ENCODE assay signal across 1 cellular context in the genomic region with DNA sequence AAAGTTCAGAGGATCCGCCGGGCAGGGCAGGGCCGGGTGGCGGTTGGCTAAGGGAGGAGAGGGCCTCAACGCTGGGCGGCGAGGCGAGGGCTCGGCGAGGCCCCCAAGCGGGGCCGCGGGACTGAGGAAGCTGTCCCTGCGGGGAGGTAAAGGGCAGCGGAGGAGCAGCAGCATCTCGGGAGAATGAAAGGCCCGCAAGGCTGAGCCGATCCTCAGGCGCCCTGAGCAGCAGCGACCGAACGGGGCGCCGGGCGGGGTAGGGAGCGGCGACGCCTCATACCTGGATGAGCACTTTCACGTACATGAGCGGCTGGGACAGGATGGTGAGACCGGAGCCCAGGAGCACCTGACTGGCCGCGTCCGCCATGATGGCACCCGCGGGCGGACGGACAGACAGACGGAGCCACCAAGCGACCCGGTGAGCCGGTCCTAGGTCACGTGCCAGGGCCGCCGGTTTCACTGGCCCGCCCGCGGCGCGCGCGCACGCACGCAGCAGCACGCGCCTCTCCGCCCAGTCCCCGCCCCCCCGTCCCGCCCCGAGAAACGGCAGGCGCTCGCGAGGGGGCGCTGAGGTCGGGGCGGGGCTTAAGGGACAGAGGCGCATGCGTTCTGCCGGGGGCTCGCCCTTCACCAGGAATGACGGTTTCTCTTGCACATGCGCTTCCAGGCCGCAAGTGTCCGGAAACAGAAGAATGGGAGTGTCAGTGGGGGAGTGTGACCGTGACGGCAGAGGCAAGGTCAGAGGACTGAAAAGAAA.
TF ChIP-seq lines count a peak whose summit lies in the region.

A gene (minus strand): TSS at position 461 of the 757 bp plus-strand sequence. CDS start 94 bp downstream, at position 367.

TF ChIP-seq in HEK293, 187 proteins besides CTCF, POLR2A, EP300 and RAD21 (continued from another document and continues in another):
- TF ChIP-seq, protein P1, sequence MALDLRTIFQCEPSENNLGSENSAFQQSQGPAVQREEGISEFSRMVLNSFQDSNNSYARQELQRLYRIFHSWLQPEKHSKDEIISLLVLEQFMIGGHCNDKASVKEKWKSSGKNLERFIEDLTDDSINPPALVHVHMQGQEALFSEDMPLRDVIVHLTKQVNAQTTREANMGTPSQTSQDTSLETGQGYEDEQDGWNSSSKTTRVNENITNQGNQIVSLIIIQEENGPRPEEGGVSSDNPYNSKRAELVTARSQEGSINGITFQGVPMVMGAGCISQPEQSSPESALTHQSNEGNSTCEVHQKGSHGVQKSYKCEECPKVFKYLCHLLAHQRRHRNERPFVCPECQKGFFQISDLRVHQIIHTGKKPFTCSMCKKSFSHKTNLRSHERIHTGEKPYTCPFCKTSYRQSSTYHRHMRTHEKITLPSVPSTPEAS (tag by site-specific recombination; IDR thresholded peaks at IDR 0.05): no peak
- TF ChIP-seq IKZF3 (tag by site-specific recombination; IDR thresholded peaks at IDR 0.05): no peak
- TF ChIP-seq ZNF560 (tag by site-specific recombination; IDR thresholded peaks at IDR 0.05; ENCODE audit: borderline replicate concordance): no peak
- peak; percentile 76 for TF ChIP-seq ZFP37 (tag by site-specific recombination; IDR thresholded peaks at IDR 0.05)
- TF ChIP-seq, protein P2, sequence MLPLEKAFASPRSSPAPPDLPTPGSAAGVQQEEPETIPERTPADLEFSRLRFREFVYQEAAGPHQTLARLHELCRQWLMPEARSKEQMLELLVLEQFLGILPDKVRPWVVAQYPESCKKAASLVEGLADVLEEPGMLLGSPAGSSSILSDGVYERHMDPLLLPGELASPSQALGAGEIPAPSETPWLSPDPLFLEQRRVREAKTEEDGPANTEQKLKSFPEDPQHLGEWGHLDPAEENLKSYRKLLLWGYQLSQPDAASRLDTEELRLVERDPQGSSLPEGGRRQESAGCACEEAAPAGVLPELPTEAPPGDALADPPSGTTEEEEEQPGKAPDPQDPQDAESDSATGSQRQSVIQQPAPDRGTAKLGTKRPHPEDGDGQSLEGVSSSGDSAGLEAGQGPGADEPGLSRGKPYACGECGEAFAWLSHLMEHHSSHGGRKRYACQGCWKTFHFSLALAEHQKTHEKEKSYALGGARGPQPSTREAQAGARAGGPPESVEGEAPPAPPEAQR (tag by site-specific recombination; IDR thresholded peaks at IDR 0.05): no peak
- peak; percentile 61 for TF ChIP-seq SP3 (tag by site-specific recombination; IDR thresholded peaks at IDR 0.05)
- peak; percentile 80 for TF ChIP-seq ZNF394 (tag by site-specific recombination; IDR thresholded peaks at IDR 0.05; ENCODE audit: borderline replicate concordance)
- TF ChIP-seq GLIS1 (tag by site-specific recombination; IDR thresholded peaks at IDR 0.05): peak; percentile 46
- TF ChIP-seq ZBTB1 (tag by site-specific recombination; IDR thresholded peaks at IDR 0.05): no peak
- peak; percentile 95 for TF ChIP-seq KLF10 (tag by site-specific recombination; IDR thresholded peaks at IDR 0.05)
- no peak for TF ChIP-seq ZNF785 (tag by site-specific recombination; IDR thresholded peaks at IDR 0.05)
- no peak; the same call in 1 of the 2 replicates for TF ChIP-seq ZNF561 (tag by site-specific recombination; IDR thresholded peaks at IDR 0.05; ENCODE audit: borderline replicate concordance)
- TF ChIP-seq, protein P3, sequence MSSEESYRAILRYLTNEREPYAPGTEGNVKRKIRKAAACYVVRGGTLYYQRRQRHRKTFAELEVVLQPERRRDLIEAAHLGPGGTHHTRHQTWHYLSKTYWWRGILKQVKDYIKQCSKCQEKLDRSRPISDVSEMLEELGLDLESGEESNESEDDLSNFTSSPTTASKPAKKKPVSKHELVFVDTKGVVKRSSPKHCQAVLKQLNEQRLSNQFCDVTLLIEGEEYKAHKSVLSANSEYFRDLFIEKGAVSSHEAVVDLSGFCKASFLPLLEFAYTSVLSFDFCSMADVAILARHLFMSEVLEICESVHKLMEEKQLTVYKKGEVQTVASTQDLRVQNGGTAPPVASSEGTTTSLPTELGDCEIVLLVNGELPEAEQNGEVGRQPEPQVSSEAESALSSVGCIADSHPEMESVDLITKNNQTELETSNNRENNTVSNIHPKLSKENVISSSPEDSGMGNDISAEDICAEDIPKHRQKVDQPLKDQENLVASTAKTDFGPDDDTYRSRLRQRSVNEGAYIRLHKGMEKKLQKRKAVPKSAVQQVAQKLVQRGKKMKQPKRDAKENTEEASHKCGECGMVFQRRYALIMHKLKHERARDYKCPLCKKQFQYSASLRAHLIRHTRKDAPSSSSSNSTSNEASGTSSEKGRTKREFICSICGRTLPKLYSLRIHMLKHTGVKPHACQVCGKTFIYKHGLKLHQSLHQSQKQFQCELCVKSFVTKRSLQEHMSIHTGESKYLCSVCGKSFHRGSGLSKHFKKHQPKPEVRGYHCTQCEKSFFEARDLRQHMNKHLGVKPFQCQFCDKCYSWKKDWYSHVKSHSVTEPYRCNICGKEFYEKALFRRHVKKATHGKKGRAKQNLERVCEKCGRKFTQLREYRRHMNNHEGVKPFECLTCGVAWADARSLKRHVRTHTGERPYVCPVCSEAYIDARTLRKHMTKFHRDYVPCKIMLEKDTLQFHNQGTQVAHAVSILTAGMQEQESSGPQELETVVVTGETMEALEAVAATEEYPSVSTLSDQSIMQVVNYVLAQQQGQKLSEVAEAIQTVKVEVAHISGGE (tag by site-specific recombination; conservative IDR thresholded peaks at IDR 0.05; ENCODE audit: low read depth): peak; percentile 37; the same call in 1 of the 2 replicates
- no peak for TF ChIP-seq ZNF510 (tag by site-specific recombination; IDR thresholded peaks at IDR 0.05; ENCODE audit: insufficient replicate concordance)
- TF ChIP-seq ZNF747 (tag by site-specific recombination; IDR thresholded peaks at IDR 0.05): no peak
- TF ChIP-seq, protein P4, sequence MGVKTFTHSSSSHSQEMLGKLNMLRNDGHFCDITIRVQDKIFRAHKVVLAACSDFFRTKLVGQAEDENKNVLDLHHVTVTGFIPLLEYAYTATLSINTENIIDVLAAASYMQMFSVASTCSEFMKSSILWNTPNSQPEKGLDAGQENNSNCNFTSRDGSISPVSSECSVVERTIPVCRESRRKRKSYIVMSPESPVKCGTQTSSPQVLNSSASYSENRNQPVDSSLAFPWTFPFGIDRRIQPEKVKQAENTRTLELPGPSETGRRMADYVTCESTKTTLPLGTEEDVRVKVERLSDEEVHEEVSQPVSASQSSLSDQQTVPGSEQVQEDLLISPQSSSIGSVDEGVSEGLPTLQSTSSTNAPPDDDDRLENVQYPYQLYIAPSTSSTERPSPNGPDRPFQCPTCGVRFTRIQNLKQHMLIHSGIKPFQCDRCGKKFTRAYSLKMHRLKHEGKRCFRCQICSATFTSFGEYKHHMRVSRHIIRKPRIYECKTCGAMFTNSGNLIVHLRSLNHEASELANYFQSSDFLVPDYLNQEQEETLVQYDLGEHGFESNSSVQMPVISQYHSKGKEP (tag by site-specific recombination; IDR thresholded peaks at IDR 0.05): no peak
- TF ChIP-seq, protein P5, sequence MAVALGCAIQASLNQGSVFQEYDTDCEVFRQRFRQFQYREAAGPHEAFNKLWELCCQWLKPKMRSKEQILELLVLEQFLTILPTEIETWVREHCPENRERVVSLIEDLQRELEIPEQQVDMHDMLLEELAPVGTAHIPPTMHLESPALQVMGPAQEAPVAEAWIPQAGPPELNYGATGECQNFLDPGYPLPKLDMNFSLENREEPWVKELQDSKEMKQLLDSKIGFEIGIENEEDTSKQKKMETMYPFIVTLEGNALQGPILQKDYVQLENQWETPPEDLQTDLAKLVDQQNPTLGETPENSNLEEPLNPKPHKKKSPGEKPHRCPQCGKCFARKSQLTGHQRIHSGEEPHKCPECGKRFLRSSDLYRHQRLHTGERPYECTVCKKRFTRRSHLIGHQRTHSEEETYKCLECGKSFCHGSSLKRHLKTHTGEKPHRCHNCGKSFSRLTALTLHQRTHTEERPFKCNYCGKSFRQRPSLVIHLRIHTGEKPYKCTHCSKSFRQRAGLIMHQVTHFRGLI (tag by site-specific recombination; IDR thresholded peaks at IDR 0.05): 0 out of 2 replicates have a peak, but pooled peaks have one; percentile 27
- peak; percentile 75; the same call in 1 of the 2 replicates for TF ChIP-seq ZNF324 (tag by site-specific recombination; IDR thresholded peaks at IDR 0.05)
- TF ChIP-seq ZNF596 (tag by site-specific recombination; IDR thresholded peaks at IDR 0.05): peak; percentile 29; the same call in 1 of the 2 replicates
- peak; percentile 88 for TF ChIP-seq ZNF629 (tag by site-specific recombination; IDR thresholded peaks at IDR 0.05)
- TF ChIP-seq ZXDB (tag by site-specific recombination; IDR thresholded peaks at IDR 0.05): peak; percentile 81
- peak; percentile 81 for TF ChIP-seq ZBTB8A (tag by site-specific recombination; IDR thresholded peaks at IDR 0.05)
- peak; percentile 71 for TF ChIP-seq ZBTB20 (tag by site-specific recombination; IDR thresholded peaks at IDR 0.05)
- TF ChIP-seq ZNF843 (tag by site-specific recombination; IDR thresholded peaks at IDR 0.05): peak; percentile 54
- TF ChIP-seq, protein P6, sequence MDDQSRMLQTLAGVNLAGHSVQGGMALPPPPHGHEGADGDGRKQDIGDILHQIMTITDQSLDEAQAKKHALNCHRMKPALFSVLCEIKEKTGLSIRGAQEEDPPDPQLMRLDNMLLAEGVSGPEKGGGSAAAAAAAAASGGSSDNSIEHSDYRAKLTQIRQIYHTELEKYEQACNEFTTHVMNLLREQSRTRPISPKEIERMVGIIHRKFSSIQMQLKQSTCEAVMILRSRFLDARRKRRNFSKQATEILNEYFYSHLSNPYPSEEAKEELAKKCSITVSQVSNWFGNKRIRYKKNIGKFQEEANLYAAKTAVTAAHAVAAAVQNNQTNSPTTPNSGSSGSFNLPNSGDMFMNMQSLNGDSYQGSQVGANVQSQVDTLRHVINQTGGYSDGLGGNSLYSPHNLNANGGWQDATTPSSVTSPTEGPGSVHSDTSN (CRISPR knock-in tag; IDR thresholded peaks at IDR 0.05): peak; percentile 89; the same call in 1 of the 2 replicates
- TF ChIP-seq ZBTB7A (tag by site-specific recombination; IDR thresholded peaks at IDR 0.05; ENCODE audit: low read depth): 0 out of 2 replicates have a peak, but pooled peaks have one; percentile 48
- TF ChIP-seq ZBTB48 (tag by site-specific recombination; IDR thresholded peaks at IDR 0.05): peak; percentile 76
- TF ChIP-seq, protein P7, sequence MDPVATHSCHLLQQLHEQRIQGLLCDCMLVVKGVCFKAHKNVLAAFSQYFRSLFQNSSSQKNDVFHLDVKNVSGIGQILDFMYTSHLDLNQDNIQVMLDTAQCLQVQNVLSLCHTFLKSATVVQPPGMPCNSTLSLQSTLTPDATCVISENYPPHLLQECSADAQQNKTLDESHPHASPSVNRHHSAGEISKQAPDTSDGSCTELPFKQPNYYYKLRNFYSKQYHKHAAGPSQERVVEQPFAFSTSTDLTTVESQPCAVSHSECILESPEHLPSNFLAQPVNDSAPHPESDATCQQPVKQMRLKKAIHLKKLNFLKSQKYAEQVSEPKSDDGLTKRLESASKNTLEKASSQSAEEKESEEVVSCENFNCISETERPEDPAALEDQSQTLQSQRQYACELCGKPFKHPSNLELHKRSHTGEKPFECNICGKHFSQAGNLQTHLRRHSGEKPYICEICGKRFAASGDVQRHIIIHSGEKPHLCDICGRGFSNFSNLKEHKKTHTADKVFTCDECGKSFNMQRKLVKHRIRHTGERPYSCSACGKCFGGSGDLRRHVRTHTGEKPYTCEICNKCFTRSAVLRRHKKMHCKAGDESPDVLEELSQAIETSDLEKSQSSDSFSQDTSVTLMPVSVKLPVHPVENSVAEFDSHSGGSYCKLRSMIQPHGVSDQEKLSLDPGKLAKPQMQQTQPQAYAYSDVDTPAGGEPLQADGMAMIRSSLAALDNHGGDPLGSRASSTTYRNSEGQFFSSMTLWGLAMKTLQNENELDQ (tag by site-specific recombination; IDR thresholded peaks at IDR 0.05; ENCODE audit: low read depth): no peak
- TF ChIP-seq, protein P8, sequence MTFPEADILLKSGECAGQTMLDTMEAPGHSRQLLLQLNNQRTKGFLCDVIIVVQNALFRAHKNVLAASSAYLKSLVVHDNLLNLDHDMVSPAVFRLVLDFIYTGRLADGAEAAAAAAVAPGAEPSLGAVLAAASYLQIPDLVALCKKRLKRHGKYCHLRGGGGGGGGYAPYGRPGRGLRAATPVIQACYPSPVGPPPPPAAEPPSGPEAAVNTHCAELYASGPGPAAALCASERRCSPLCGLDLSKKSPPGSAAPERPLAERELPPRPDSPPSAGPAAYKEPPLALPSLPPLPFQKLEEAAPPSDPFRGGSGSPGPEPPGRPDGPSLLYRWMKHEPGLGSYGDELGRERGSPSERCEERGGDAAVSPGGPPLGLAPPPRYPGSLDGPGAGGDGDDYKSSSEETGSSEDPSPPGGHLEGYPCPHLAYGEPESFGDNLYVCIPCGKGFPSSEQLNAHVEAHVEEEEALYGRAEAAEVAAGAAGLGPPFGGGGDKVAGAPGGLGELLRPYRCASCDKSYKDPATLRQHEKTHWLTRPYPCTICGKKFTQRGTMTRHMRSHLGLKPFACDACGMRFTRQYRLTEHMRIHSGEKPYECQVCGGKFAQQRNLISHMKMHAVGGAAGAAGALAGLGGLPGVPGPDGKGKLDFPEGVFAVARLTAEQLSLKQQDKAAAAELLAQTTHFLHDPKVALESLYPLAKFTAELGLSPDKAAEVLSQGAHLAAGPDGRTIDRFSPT (tag by site-specific recombination; IDR thresholded peaks at IDR 0.05): peak; percentile 30; the same call in 1 of the 2 replicates
- TF ChIP-seq, protein P9, sequence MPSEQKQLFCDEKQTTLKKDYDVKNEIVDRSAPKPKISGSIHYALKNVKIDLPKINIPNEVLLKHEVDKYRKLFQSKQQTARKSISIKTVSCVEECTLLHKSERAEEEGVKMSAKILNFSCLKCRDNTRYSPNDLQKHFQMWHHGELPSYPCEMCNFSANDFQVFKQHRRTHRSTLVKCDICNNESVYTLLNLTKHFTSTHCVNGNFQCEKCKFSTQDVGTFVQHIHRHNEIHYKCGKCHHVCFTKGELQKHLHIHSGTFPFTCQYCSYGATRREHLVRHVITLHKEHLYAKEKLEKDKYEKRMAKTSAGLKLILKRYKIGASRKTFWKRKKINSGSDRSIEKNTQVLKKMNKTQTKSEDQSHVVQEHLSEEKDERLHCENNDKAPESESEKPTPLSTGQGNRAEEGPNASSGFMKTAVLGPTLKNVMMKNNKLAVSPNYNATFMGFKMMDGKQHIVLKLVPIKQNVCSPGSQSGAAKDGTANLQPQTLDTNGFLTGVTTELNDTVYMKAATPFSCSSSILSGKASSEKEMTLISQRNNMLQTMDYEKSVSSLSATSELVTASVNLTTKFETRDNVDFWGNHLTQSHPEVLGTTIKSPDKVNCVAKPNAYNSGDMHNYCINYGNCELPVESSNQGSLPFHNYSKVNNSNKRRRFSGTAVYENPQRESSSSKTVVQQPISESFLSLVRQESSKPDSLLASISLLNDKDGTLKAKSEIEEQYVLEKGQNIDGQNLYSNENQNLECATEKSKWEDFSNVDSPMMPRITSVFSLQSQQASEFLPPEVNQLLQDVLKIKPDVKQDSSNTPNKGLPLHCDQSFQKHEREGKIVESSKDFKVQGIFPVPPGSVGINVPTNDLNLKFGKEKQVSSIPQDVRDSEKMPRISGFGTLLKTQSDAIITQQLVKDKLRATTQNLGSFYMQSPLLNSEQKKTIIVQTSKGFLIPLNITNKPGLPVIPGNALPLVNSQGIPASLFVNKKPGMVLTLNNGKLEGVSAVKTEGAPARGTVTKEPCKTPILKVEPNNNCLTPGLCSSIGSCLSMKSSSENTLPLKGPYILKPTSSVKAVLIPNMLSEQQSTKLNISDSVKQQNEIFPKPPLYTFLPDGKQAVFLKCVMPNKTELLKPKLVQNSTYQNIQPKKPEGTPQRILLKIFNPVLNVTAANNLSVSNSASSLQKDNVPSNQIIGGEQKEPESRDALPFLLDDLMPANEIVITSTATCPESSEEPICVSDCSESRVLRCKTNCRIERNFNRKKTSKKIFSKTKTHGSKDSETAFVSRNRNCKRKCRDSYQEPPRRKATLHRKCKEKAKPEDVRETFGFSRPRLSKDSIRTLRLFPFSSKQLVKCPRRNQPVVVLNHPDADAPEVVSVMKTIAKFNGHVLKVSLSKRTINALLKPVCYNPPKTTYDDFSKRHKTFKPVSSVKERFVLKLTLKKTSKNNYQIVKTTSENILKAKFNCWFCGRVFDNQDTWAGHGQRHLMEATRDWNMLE (tag by site-specific recombination; conservative IDR thresholded peaks at IDR 0.05; ENCODE audit: low read depth): no peak
- TF ChIP-seq ZNF146 (tag by site-specific recombination; IDR thresholded peaks at IDR 0.05): 0 out of 2 replicates have a peak, but pooled peaks have one; percentile 37
- TF ChIP-seq ZNF239 (tag by site-specific recombination; IDR thresholded peaks at IDR 0.05): no peak
